In genomic region chr22:18024276-18024939, GRCh38 we compare ENCODE assay signal across 8 cellular contexts. TPM values are rescaled to one million over a fixed set of nuclear protein-coding genes. Genes with fewer than 3 reads are reported as not detected.
A peak's percentile ranks its signal among the peaks of the same experiment; 100 is the strongest.
DNase-seq lines count a peak whose midpoint lies in the region; ATAC-seq, FAIRE-seq and TF ChIP-seq lines count a peak whose summit lies in the region.

TSS of gene MICAL3 (minus strand) at chr22:18024561. CDS start at chr22:17906812, 117,749 bp downstream.

- H3K4me3 ChIP-seq in BE2C (ENCODE audit: low read depth, low read length) = peak within 1 kb of the TSS; percentile 87

- TF ChIP-seq CTCF in BE2C (IDR thresholded peaks at IDR 0.05; ENCODE audit: low read depth, low read length) = peak; percentile 57

- CTCF ChIA-PET in activated CD8-positive, alpha-beta memory T cell treated with anti-CD3 and anti-CD28 coated beads, Interleukin-2, amount 10 ng/mL, durations not matched to agents 7 days and 5 days (lab: Charles Lee) = interaction anchor here (0.6 to 5.3 kb wide), 13 partner anchors 11 to 239 kb away, joined by 3 to 42 read pairs (median 3); partner anchors contain the start of gene PEX26

- DNase-seq in BE2C = peak; percentile 81
- DNase-seq in H54 (ENCODE audit: insufficient read length, low spot score) = peak; percentile 47
- DNase-seq in NCI-H526 (lab: John Stamatoyannopoulos, UW) = peak; percentile 22 to 80
- peak; percentile 74 for DNase-seq in activated CD8-positive, alpha-beta memory T cell treated with anti-CD3 and anti-CD28 coated beads, Interleukin-2, amount 10 ng/mL, durations not matched to agents 7 days and 5 days
- DNase-seq in effector memory CD8-positive, alpha-beta T cell = peak; percentile 52 to 62 (median 61)
- peak; percentile 72 to 84 for DNase-seq in lung microvascular endothelial cell (ENCODE audit: low read depth in 2 of 2)
- DNase-seq in stimulated activated CD4-positive, alpha-beta T cell treated with anti-CD3 and anti-CD28 coated beads, TNF-alpha, amount 100 ng/mL, for 4 hours (ENCODE audit: low read depth in 3 of 3) = peak in 2 of 3 experiments; percentile 33 to 36
- DNase-seq in NCI-H187 treated with DMSO at 0.1 percent for 48 hours (lab: John Stamatoyannopoulos, UW) = no peak

- H3K9me3 ChIP-seq in BE2C = no peaks in the 10 kb centered on the region

- H3K4me1 Mint-ChIP-seq in activated CD8-positive, alpha-beta memory T cell treated with anti-CD3 and anti-CD28 coated beads, Interleukin-2, amount 10 ng/mL, durations not matched to agents 7 days and 5 days = peaks cover 19% of the 10 kb centered on the region
- peaks cover 10 to 11% of the 10 kb centered on the region in 2 donors for H3K4me1 Mint-ChIP-seq in effector memory CD8-positive, alpha-beta T cell (ENCODE audit: low read depth in 2 of 2)

- no peaks in the 10 kb centered on the region for H3K36me3 Mint-ChIP-seq in activated CD8-positive, alpha-beta memory T cell treated with anti-CD3 and anti-CD28 coated beads, Interleukin-2, amount 10 ng/mL, durations not matched to agents 7 days and 5 days
- no peaks in the 10 kb centered on the region for H3K36me3 Mint-ChIP-seq in effector memory CD8-positive, alpha-beta T cell (ENCODE audit: insufficient read depth)

- peak; percentile 94 for ATAC-seq in activated CD8-positive, alpha-beta memory T cell treated with anti-CD3 and anti-CD28 coated beads, Interleukin-2, amount 10 ng/mL, durations not matched to agents 7 days and 5 days
- peak; percentile 95 for ATAC-seq in effector memory CD8-positive, alpha-beta T cell (replicated peaks)

- FAIRE-seq in H54 (lab: Jason Lieb, UNC) = no peak

- TF ChIP-seq POLR2A in H54 (IDR thresholded peaks at IDR 0.05; ENCODE audit: low read depth, low read length) = no peak

- H3K4me1 ChIP-seq in BE2C = no peaks in the 10 kb centered on the region

- H3K27ac Mint-ChIP-seq in activated CD8-positive, alpha-beta memory T cell treated with anti-CD3 and anti-CD28 coated beads, Interleukin-2, amount 10 ng/mL, durations not matched to agents 7 days and 5 days = no peak within 1 kb of the TSS
- no peak within 1 kb of the TSS for H3K27ac Mint-ChIP-seq in effector memory CD8-positive, alpha-beta T cell

- H3K27me3 ChIP-seq in BE2C = no peaks in the 10 kb centered on the region

- no peaks in the 10 kb centered on the region for H3K9me3 Mint-ChIP-seq in activated CD8-positive, alpha-beta memory T cell treated with anti-CD3 and anti-CD28 coated beads, Interleukin-2, amount 10 ng/mL, durations not matched to agents 7 days and 5 days (ENCODE audit: low read depth)
- H3K9me3 Mint-ChIP-seq in effector memory CD8-positive, alpha-beta T cell = no peaks in the 10 kb centered on the region

- H3K4me3 Mint-ChIP-seq in activated CD8-positive, alpha-beta memory T cell treated with anti-CD3 and anti-CD28 coated beads, Interleukin-2, amount 10 ng/mL, durations not matched to agents 7 days and 5 days = peak within 1 kb of the TSS; percentile 76
- H3K4me3 Mint-ChIP-seq in effector memory CD8-positive, alpha-beta T cell = peak within 1 kb of the TSS; percentile 88 to 92

- no peaks in the 10 kb centered on the region for H3K36me3 ChIP-seq in BE2C

- H3K27me3 Mint-ChIP-seq in activated CD8-positive, alpha-beta memory T cell treated with anti-CD3 and anti-CD28 coated beads, Interleukin-2, amount 10 ng/mL, durations not matched to agents 7 days and 5 days = peaks cover 64% of the 10 kb centered on the region
- peaks cover 46 to 56% of the 10 kb centered on the region in 2 donors for H3K27me3 Mint-ChIP-seq in effector memory CD8-positive, alpha-beta T cell

RNA-seq across cellular contexts. Expression of gene MICAL3, which starts in this region (rescaled TPM):
- polyA plus RNA-seq in BE2C (2012; ENCODE audit: insufficient read depth, insufficient read length, low read depth) = 34.3 TPM
- total RNA-seq in activated CD8-positive, alpha-beta memory T cell treated with anti-CD3 and anti-CD28 coated beads, Interleukin-2, amount 10 ng/mL, durations not matched to agents 7 days and 5 days = 10 to 100 TPM; 38.8 to 41.7 TPM
- total RNA-seq in lung microvascular endothelial cell = 13.9 and 29.0 TPM in 2 replicates
